In the genomic region with DNA sequence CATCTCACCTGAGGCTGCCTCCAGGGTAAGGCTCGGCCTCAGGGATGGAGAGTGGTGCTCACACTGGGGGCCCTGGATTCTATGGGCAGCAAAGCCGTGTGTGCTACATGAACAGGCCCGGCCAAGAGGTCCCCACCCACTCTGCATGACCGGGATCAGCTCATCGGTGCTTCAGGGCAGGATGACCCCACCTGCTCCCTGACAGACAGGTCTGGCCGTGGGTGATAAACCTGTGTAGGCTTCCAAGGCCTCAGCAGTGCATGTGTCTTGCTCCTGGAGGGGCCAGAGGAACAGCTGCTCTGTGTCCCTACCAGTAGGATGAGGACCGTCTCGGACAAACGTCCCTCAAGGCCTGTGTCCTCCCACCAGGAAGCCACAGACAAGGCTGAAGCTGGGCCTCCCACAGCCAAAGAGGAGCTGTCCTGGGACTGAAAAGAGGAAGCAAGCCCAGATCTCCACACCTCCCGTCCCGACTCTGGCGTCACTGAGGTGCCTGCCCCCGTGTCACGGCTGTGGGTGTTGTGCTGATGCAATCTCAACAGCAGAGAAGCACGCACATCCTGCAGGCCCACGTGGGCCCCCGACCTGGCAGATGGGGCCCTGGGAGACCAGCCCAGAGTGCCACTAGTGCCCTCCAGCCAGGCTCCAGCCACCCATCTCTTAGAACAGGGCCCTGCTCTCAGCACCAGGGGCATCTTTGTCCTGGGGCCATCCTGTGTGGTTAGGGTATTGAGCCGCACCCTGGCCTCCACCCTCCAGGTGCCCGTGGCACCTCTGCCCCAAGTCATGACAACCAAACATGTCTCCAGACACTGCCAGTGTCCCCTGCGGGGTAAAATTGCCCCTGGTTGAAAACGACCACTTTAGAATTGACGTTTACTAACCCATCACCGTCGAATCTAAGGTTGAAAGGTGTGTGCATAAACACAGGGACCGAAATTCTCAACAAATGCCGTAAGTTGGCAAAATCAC, we compare ENCODE assay signal across 8 cellular contexts.
A peak's percentile ranks its signal among the peaks of the same experiment; 100 is the strongest.
DNase-seq lines count a peak whose midpoint lies in the region; ATAC-seq and TF ChIP-seq lines count a peak whose summit lies in the region.
"Not testable (repeated sequence)": the region's sequence is repeated elsewhere in the genome, so short reads cannot be mapped to it uniquely, and the experiment has no call there.

No MANE protein-coding gene starts in this region.

- not testable (repeated sequence) for H3K79me2 ChIP-seq in Karpas-422 (ENCODE audit: low read length)

- 76% methylated on average over 22 of the region's 26 CpGs; no CpG with 5 or more reads in 1 of the 2 donors for WGBS in aorta, 2 donors

- H4K20me1 ChIP-seq in Karpas-422 (ENCODE audit: insufficient read depth, low read depth, low read length): not testable (repeated sequence)

- ATAC-seq in GM19023 (IDR thresholded peaks at IDR 0.05; ENCODE audit: unreplicated experiment) (peak; percentile 84), HG02763 (IDR thresholded peaks at IDR 0.05; ENCODE audit: unreplicated experiment) (peak; percentile 75), left lung (peak; percentile 41)
- not testable (repeated sequence) for ATAC-seq in aorta (ENCODE audit: low FRiP score)

- H3K4me2 ChIP-seq in Karpas-422 (ENCODE audit: low read depth, low read length, poor library complexity, severe bottlenecking): not testable (repeated sequence)

- intact Hi-C loops in ascending aorta (cut with DNase I); left lung (cut with DNase I); aorta (cut with DNase I): not testable (repeated sequence)

- not testable (repeated sequence) for H3K9ac ChIP-seq in Karpas-422 (ENCODE audit: low read length)

- H3K27me3 ChIP-seq in Karpas-422 (ENCODE audit: low read length); ascending aorta; left lung; aorta (ENCODE audit: control insufficient read depth in 1 of 2, insufficient read depth in 2 of 2, low read length in 1 of 2): not testable (repeated sequence)

- H2AFZ ChIP-seq in Karpas-422 (ENCODE audit: low read length): not testable (repeated sequence)

- DNase-seq in Karpas-422 (peak; percentile 58), ascending aorta (ENCODE audit: low spot score in 2 of 2) (peak; percentile 21 to 64), aorta (peak; percentile 73 to 76)
- DNase-seq in activated CD8-positive, alpha-beta memory T cell treated with anti-CD3 and anti-CD28 coated beads for 24 hours: peak; percentile 86
- DNase-seq in left lung: not testable (repeated sequence)
- peak; percentile 70 for DNase-seq in stimulated activated CD4-positive, alpha-beta T cell treated with anti-CD3 and anti-CD28 coated beads, Interleukin-2, amount 100 ng/mL, for 4 hours (ENCODE audit: low read depth)

- H3K4me1 ChIP-seq in Karpas-422 (ENCODE audit: low read length); ascending aorta; left lung; aorta (ENCODE audit: control insufficient read depth in 1 of 2, insufficient read depth in 2 of 2, low read length in 2 of 2): not testable (repeated sequence)

- not testable (repeated sequence) for H3K9me3 ChIP-seq in Karpas-422 (ENCODE audit: low read length); ascending aorta; left lung; aorta (ENCODE audit: control insufficient read depth, low read length)

- TF ChIP-seq CTCF in ascending aorta (IDR thresholded peaks at IDR 0.05); left lung (IDR thresholded peaks at IDR 0.05): not testable (repeated sequence)

- H3K4me3 ChIP-seq in Karpas-422 (ENCODE audit: low read length); ascending aorta; left lung; aorta (ENCODE audit: low read length in 2 of 2): not testable (repeated sequence)

- H3K9me2 ChIP-seq in Karpas-422 (replicated peaks; ENCODE audit: insufficient read depth, low read length): not testable (repeated sequence)

- not testable (repeated sequence) for H3K27ac ChIP-seq in Karpas-422 (ENCODE audit: low read length); ascending aorta; left lung; aorta (ENCODE audit: low read depth in 1 of 2, low read length in 2 of 2)

- not testable (repeated sequence) for H3K36me3 ChIP-seq in Karpas-422 (ENCODE audit: insufficient read depth, low read length); ascending aorta; left lung; aorta (ENCODE audit: control insufficient read depth in 1 of 2, insufficient read depth in 2 of 2, low read length in 1 of 2)
